ENCODE assay signal across 1 cellular context in genomic region chr11:2886191-2886894, GRCh38.
TF ChIP-seq lines count a peak whose summit lies in the region.

No MANE protein-coding gene starts in this region.

TF ChIP-seq in A549, 52 proteins besides CTCF, POLR2A, EP300 and RAD21 (continued from another document):
- TF ChIP-seq, protein P1, sequence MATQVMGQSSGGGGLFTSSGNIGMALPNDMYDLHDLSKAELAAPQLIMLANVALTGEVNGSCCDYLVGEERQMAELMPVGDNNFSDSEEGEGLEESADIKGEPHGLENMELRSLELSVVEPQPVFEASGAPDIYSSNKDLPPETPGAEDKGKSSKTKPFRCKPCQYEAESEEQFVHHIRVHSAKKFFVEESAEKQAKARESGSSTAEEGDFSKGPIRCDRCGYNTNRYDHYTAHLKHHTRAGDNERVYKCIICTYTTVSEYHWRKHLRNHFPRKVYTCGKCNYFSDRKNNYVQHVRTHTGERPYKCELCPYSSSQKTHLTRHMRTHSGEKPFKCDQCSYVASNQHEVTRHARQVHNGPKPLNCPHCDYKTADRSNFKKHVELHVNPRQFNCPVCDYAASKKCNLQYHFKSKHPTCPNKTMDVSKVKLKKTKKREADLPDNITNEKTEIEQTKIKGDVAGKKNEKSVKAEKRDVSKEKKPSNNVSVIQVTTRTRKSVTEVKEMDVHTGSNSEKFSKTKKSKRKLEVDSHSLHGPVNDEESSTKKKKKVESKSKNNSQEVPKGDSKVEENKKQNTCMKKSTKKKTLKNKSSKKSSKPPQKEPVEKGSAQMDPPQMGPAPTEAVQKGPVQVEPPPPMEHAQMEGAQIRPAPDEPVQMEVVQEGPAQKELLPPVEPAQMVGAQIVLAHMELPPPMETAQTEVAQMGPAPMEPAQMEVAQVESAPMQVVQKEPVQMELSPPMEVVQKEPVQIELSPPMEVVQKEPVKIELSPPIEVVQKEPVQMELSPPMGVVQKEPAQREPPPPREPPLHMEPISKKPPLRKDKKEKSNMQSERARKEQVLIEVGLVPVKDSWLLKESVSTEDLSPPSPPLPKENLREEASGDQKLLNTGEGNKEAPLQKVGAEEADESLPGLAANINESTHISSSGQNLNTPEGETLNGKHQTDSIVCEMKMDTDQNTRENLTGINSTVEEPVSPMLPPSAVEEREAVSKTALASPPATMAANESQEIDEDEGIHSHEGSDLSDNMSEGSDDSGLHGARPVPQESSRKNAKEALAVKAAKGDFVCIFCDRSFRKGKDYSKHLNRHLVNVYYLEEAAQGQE (IDR thresholded peaks at IDR 0.05) = no peak
- no peak for TF ChIP-seq HDAC2 (IDR thresholded peaks at IDR 0.05)
- TF ChIP-seq PBX3 (IDR thresholded peaks at IDR 0.05) = no peak
- TF ChIP-seq HOXB5 (CRISPR knock-in tag; IDR thresholded peaks at IDR 0.05) = no peak
- TF ChIP-seq USF2 (IDR thresholded peaks at IDR 0.05) = no peak
